ENCODE assay signal across 31 cellular contexts in the genomic region with DNA sequence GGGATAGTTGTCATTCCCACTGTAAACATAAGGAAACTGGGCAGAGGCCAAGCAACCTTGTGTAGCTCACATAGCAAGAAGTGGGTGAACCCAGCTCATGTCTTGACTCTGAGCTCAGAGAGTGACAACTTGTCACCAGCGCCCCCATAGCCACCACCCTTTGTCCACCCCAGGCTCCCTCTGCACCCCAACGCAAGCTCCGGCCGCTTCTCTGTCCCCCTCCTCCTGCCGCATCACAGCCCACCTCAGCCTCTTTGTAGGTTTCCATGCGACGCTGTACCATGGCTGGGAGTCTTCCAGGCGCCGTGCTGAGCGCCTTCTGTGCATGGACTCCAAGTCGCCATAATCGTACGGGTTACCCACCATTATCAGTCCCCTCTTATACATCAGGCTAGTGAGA. TPM values are rescaled to one million over a fixed set of nuclear protein-coding genes. Genes with fewer than 3 reads are reported as not detected.
"Had no signal": no experiment of that assay in that cellular context is flagged by ENCODE, and none has a peak within 500 bp of the region (broad histone marks: within the 10 kb centered on the region; RNA-seq: fewer than 3 reads in every experiment).

No MANE protein-coding gene starts in this region.

- H3K9me3 Mint-ChIP-seq: dendritic cell treated with granulocyte-macrophage colony-stimulating factor and Interleukin-4, amounts not matched to agents 40 ng/mL and 50 ng/mL, for 4 days; immature natural killer cell; mesothelial cell of epicardium; naive B cell; natural killer cell treated with Interleukin-12 subunit alpha and Interleukin-12 subunit beta and Interleukin-15 and Interleukin-18, amount 100 ng/mL, for 72 hours; stimulated activated effector memory CD8-positive, alpha-beta T cell treated with anti-CD3 and anti-CD28 coated beads, Interleukin-12 subunit alpha, Interleukin-12 subunit beta, amount 100 ng/mL, for 72 hours had no signal

- H3K4me3 ChIP-seq: colonic mucosa, esophagus squamous epithelium, mucosa of descending colon, neural progenitor cell, ovary, psoas muscle, sigmoid colon, stomach, thyroid gland had no signal

- H2AFZ ChIP-seq: neural progenitor cell had no signal

- DNase-seq: cerebellar nuclear complex; colonic mucosa; effector CD8-positive, alpha-beta T cell; erythroblast; esophagus squamous epithelium; hypothalamus; immature natural killer cell; islet precursor cell; mesenchymal stem cell; mucosa of descending colon; naive B cell; nucleus accumbens; ovary; psoas muscle; right cardiac atrium; stimulated activated CD4-positive, alpha-beta T cell treated with anti-CD3 and anti-CD28 coated beads, Interleukin-2, amount 100 ng/mL, for 24 hours; stimulated activated CD4-positive, alpha-beta T cell treated with anti-CD3 and anti-CD28 coated beads, Interleukin-4, amount 100 ng/mL, for 24 hours; stimulated activated naive CD4-positive, alpha-beta T cell treated with Interleukin-2 at 50 U/mL for 16 hours; stomach; thyroid gland; trophoblast cell had no signal

- H3K4me1 ChIP-seq: colonic mucosa, esophagus squamous epithelium, neural progenitor cell, psoas muscle, sigmoid colon, stomach, thyroid gland had no signal

- H3K9ac ChIP-seq: neural progenitor cell had no signal

- H3K27me3 ChIP-seq: colonic mucosa, esophagus squamous epithelium, neural progenitor cell, ovary, sigmoid colon, stomach, thyroid gland had no signal

- H3K27me3 Mint-ChIP-seq: naive B cell; natural killer cell treated with Interleukin-12 subunit alpha and Interleukin-12 subunit beta and Interleukin-15 and Interleukin-18, amount 100 ng/mL, for 72 hours had no signal

- ATAC-seq: left lobe of liver; mucosa of descending colon; natural killer cell treated with Interleukin-12 subunit alpha and Interleukin-12 subunit beta and Interleukin-15 and Interleukin-18, amount 100 ng/mL, for 72 hours; psoas muscle; right cardiac atrium; stimulated activated effector memory CD8-positive, alpha-beta T cell treated with anti-CD3 and anti-CD28 coated beads, Interleukin-12 subunit alpha, Interleukin-12 subunit beta, amount 100 ng/mL, for 72 hours had no signal

- H3K27ac Mint-ChIP-seq: dendritic cell treated with granulocyte-macrophage colony-stimulating factor and Interleukin-4, amounts not matched to agents 40 ng/mL and 50 ng/mL, for 4 days; mesothelial cell of epicardium; natural killer cell treated with Interleukin-12 subunit alpha and Interleukin-12 subunit beta and Interleukin-15 and Interleukin-18, amount 100 ng/mL, for 72 hours; neural progenitor cell; stimulated activated effector memory CD8-positive, alpha-beta T cell treated with anti-CD3 and anti-CD28 coated beads, Interleukin-12 subunit alpha, Interleukin-12 subunit beta, amount 100 ng/mL, for 72 hours had no signal

- H3K36me3 Mint-ChIP-seq: natural killer cell treated with Interleukin-12 subunit alpha and Interleukin-12 subunit beta and Interleukin-15 and Interleukin-18, amount 100 ng/mL, for 72 hours; stimulated activated effector memory CD8-positive, alpha-beta T cell treated with anti-CD3 and anti-CD28 coated beads, Interleukin-12 subunit alpha, Interleukin-12 subunit beta, amount 100 ng/mL, for 72 hours had no signal

- H3K4me3 Mint-ChIP-seq: dendritic cell treated with granulocyte-macrophage colony-stimulating factor and Interleukin-4, amounts not matched to agents 40 ng/mL and 50 ng/mL, for 4 days; immature natural killer cell; mesothelial cell of epicardium; naive B cell; natural killer cell treated with Interleukin-12 subunit alpha and Interleukin-12 subunit beta and Interleukin-15 and Interleukin-18, amount 100 ng/mL, for 72 hours; neural progenitor cell; stimulated activated effector memory CD8-positive, alpha-beta T cell treated with anti-CD3 and anti-CD28 coated beads, Interleukin-12 subunit alpha, Interleukin-12 subunit beta, amount 100 ng/mL, for 72 hours had no signal

- H3K27ac ChIP-seq: colonic mucosa, esophagus squamous epithelium, neural progenitor cell, ovary, psoas muscle, sigmoid colon, stomach, thyroid gland had no signal

- H3K4me2 ChIP-seq: neural progenitor cell had no signal

- H3K4me1 Mint-ChIP-seq: mesothelial cell of epicardium; neural progenitor cell; stimulated activated effector memory CD8-positive, alpha-beta T cell treated with anti-CD3 and anti-CD28 coated beads, Interleukin-12 subunit alpha, Interleukin-12 subunit beta, amount 100 ng/mL, for 72 hours had no signal

- H3K36me3 ChIP-seq: colonic mucosa, esophagus squamous epithelium, neural progenitor cell, ovary, sigmoid colon, stomach, thyroid gland had no signal

- H3K9me3 ChIP-seq: colonic mucosa, esophagus squamous epithelium, mucosa of descending colon, ovary, psoas muscle, sigmoid colon, stomach, thyroid gland had no signal

RNA-seq across cellular contexts. Expression of a gene that starts 3.3 kb away (rescaled TPM):
- total RNA-seq: esophagus squamous epithelium, left lobe of liver, lung microvascular endothelial cell, subcutaneous adipose tissue, urinary bladder had no signal
